ENCODE assay signal across 7 cellular contexts in genomic region chr12:61348871-61349270, GRCh38.
"Had no signal": no experiment of that assay in that cellular context is flagged by ENCODE, and none has a peak within 500 bp of the region (broad histone marks: within the 10 kb centered on the region; RNA-seq: fewer than 3 reads in every experiment).

No MANE protein-coding gene starts in this region.

- H3K9ac ChIP-seq: KMS-11 had no signal

- ATAC-seq: HepG2, K562 had no signal

- H3K27ac ChIP-seq: HL-60, KMS-11 had no signal

- H3K4me3 ChIP-seq: K562 had no signal

- DNase-seq: IMR-90, KBM-7, KG1 had no signal

- H3K4me2 ChIP-seq: KMS-11 had no signal
